Comparison of ENCODE assay signal across 9 cellular contexts in genomic region chr14:73739899-73740685, GRCh38. TPM values are rescaled to one million over a fixed set of nuclear protein-coding genes. Genes with fewer than 3 reads are reported as not detected.
A peak's percentile ranks its signal among the peaks of the same experiment; 100 is the strongest.
DNase-seq lines count a peak whose midpoint lies in the region; ATAC-seq and TF ChIP-seq lines count a peak whose summit lies in the region.
"Had no signal": no experiment of that assay in that cellular context is flagged by ENCODE, and none has a peak within 500 bp of the region (broad histone marks: within the 10 kb centered on the region; RNA-seq: fewer than 3 reads in every experiment).

No MANE protein-coding gene starts in this region.

- H3K79me2 ChIP-seq in Loucy (ENCODE audit: insufficient read depth, low read length), result peaks cover 85% of the 10 kb centered on the region

- no peaks in the 10 kb centered on the region for H3K9me3 Mint-ChIP-seq in brain
- H3K9me3 Mint-ChIP-seq: activated naive CD4-positive, alpha-beta T cell treated with anti-CD3 and anti-CD28 coated beads, Interleukin-2, amount 50 U/mL, for 72 hours had no signal

- H3K4me1 Mint-ChIP-seq in brain, result peaks cover 54% of the 10 kb centered on the region

- ATAC-seq in lower lobe of right lung, result no peak
- no peak for ATAC-seq in GM21619 (IDR thresholded peaks at IDR 0.05; ENCODE audit: unreplicated experiment)
- no peak for ATAC-seq in HG03039 (IDR thresholded peaks at IDR 0.05; ENCODE audit: unreplicated experiment)
- ATAC-seq: activated naive CD4-positive, alpha-beta T cell treated with anti-CD3 and anti-CD28 coated beads, Interleukin-2, amount 50 U/mL, for 72 hours had no signal

- H3K27ac Mint-ChIP-seq in brain, result peak overlapping the region; percentile 57 to 99 (median 99)

- peak overlapping the region; percentile 83 for H3K9ac ChIP-seq in Loucy (ENCODE audit: low read depth, low read length, poor library complexity, severe bottlenecking)

- H3K27ac ChIP-seq in lower lobe of right lung (peak overlapping the region; percentile 87), temporal lobe (ENCODE audit: low read depth, low read length) (peak overlapping the region; percentile 90), brain microvascular endothelial cell (no peak overlapping the region)

- H3K36me3 Mint-ChIP-seq in brain, result peaks cover 27% of the 10 kb centered on the region

- no peaks in the 10 kb centered on the region for H3K9me2 ChIP-seq in Loucy (replicated peaks; ENCODE audit: low read depth, low read length)

- H3F3A ChIP-seq in Loucy (ENCODE audit: low read depth), result peaks cover 26% of the 10 kb centered on the region

- no peaks in the 10 kb centered on the region for H3K27me3 ChIP-seq in Loucy (ENCODE audit: insufficient read depth, low read length, poor library complexity, severe bottlenecking)
- no peaks in the 10 kb centered on the region for H3K27me3 ChIP-seq in lower lobe of right lung (ENCODE audit: low read depth)
- no peaks in the 10 kb centered on the region for H3K27me3 ChIP-seq in brain microvascular endothelial cell (replicated peaks)

- peaks cover 52% of the 10 kb centered on the region for H4K20me1 ChIP-seq in Loucy (ENCODE audit: insufficient read depth, low read length, poor library complexity, severe bottlenecking)

- H3K4me1 ChIP-seq in Loucy (ENCODE audit: insufficient read depth, low read length, poor library complexity, severe bottlenecking) (peaks cover 44% of the 10 kb centered on the region), lower lobe of right lung (peaks cover 66% of the 10 kb centered on the region)

- DNase-seq in lower lobe of right lung, result no peak
- DNase-seq in T1000 (lab: John Stamatoyannopoulos, UW), result no peak
- DNase-seq in brain microvascular endothelial cell, result no peak

- no peak overlapping the region for H3K4me3 ChIP-seq in Loucy (ENCODE audit: low read length, poor library complexity, severe bottlenecking)
- peak overlapping the region; percentile 39 for H3K4me3 ChIP-seq in lower lobe of right lung
- no peak overlapping the region for H3K4me3 ChIP-seq in brain microvascular endothelial cell (ENCODE audit: low read depth, low read length)

- H3K36me3 ChIP-seq in Loucy (ENCODE audit: insufficient read depth, low read length) (peaks cover 51% of the 10 kb centered on the region; the same call in 1 of the 2 replicates), lower lobe of right lung (peaks cover 49% of the 10 kb centered on the region), brain microvascular endothelial cell (replicated peaks) (peaks cover 36% of the 10 kb centered on the region)

- H3K4me2 ChIP-seq in Loucy (ENCODE audit: low read depth, low read length, poor library complexity, severe bottlenecking), result peak overlapping the region; percentile 98

- H3K4me3 Mint-ChIP-seq in brain, result no peak overlapping the region

- TF ChIP-seq CTCF in Loucy (conservative IDR thresholded peaks at IDR 0.05; ENCODE audit: low read length), result no peak
- TF ChIP-seq CTCF in brain (conservative IDR thresholded peaks at IDR 0.05), result no peak
- no peak for TF ChIP-seq CTCF in lower lobe of right lung (IDR thresholded peaks at IDR 0.05)
- TF ChIP-seq CTCF in brain microvascular endothelial cell (IDR thresholded peaks at IDR 0.05; ENCODE audit: low read depth, low read length, missing control alignments), result no peak

- in situ Hi-C loops in brain microvascular endothelial cell (cut with HindIII; ENCODE audit: low pct_ligation_motif_present, low sequenced_read_pairs), result no loop called here

- H3K9me3 ChIP-seq in Loucy (ENCODE audit: insufficient read depth, low read depth, low read length) (no peaks in the 10 kb centered on the region), lower lobe of right lung (no peaks in the 10 kb centered on the region)

- H3K27me3 Mint-ChIP-seq in brain, result no peaks in the 10 kb centered on the region

- intact Hi-C loops in lower lobe of right lung (cut with DNase I), result no loop called here

- H2AFZ ChIP-seq in Loucy (ENCODE audit: low read length), result no peak overlapping the region

RNA-seq across cellular contexts. Expression of gene PNMA1, which starts 25.9 kb away (rescaled TPM):
- 135 TPM for polyA plus RNA-seq in brain (ENCODE audit: insufficient read depth, low read depth, low replicate concordance)
- total RNA-seq in lower lobe of right lung (24.4 TPM), temporal lobe (113 TPM)
